Comparison of ENCODE assay signal across 12 cellular contexts in genomic region chr3:123521179-123521969, GRCh38.
DNase-seq lines count a peak whose midpoint lies in the region; ATAC-seq and TF ChIP-seq lines count a peak whose summit lies in the region.
"Had no signal": no experiment of that assay in that cellular context is flagged by ENCODE, and none has a peak within 500 bp of the region (broad histone marks: within the 10 kb centered on the region; RNA-seq: fewer than 3 reads in every experiment).

No MANE protein-coding gene starts in this region.

- intact Hi-C loops in right cardiac atrium (cut with DNase I) = no loop called here

- H3K4me3 ChIP-seq in AG04449 (ENCODE audit: low read depth, low read length) (no peak overlapping the region), DND-41 (ENCODE audit: low read depth in 1 of 2, low read length in 2 of 2) (no peak overlapping the region), right cardiac atrium (ENCODE audit: low read length) (no peak overlapping the region), H7 (ENCODE audit: insufficient read depth, low read depth, low read length) (no peak overlapping the region)
- H3K4me3 ChIP-seq: K562, smooth muscle cell had no signal

- peak; percentile 2 for DNase-seq in AG04449 (ENCODE audit: low read depth, low spot score)
- no peak for DNase-seq in DND-41
- DNase-seq in activated naive CD8-positive, alpha-beta T cell treated with anti-CD3 and anti-CD28 coated beads for 36 hours = no peak
- no peak for DNase-seq in right cardiac atrium
- DNase-seq in H7 = no peak
- DNase-seq in stimulated activated naive B cell treated with anti-CD40 and anti-IgM and Interleukin-4, amounts not matched to agents 10 μg/mL and 1 μg/mL and 100 μg/mL, for 72 hours = no peak
- DNase-seq: activated gamma-delta T cell, hippocampal formation had no signal

- H3K9me3 Mint-ChIP-seq in activated naive CD8-positive, alpha-beta T cell treated with anti-CD3 and anti-CD28 coated beads for 36 hours = no peaks in the 10 kb centered on the region
- H3K9me3 Mint-ChIP-seq in stimulated activated naive B cell treated with anti-CD40 and anti-IgM and Interleukin-4, amounts not matched to agents 10 μg/mL and 1 μg/mL and 100 μg/mL, for 72 hours = no peaks in the 10 kb centered on the region

- peaks cover 3% of the 10 kb centered on the region; the same call in 1 of the 2 replicates for H3K4me1 ChIP-seq in DND-41 (ENCODE audit: insufficient read depth, low read length)
- H3K4me1 ChIP-seq in right cardiac atrium (ENCODE audit: control insufficient read depth, insufficient read depth, low read length) = peaks cover 9% of the 10 kb centered on the region

- H3K36me3 ChIP-seq in DND-41 (ENCODE audit: insufficient read depth, low read length) = peaks cover 12% of the 10 kb centered on the region; the same call in 1 of the 2 replicates
- no peaks in the 10 kb centered on the region for H3K36me3 ChIP-seq in H7 (replicated peaks; ENCODE audit: control insufficient read depth, insufficient read depth, low read length)

- H3K27me3 ChIP-seq in DND-41 (ENCODE audit: insufficient read depth, low read length, poor library complexity) (no peaks in the 10 kb centered on the region), right cardiac atrium (ENCODE audit: control insufficient read depth, insufficient read depth) (no peaks in the 10 kb centered on the region), H7 (ENCODE audit: control insufficient read depth, insufficient read depth, low read length) (no peaks in the 10 kb centered on the region)

- ATAC-seq in DND-41 (ENCODE audit: insufficient read depth, low read depth) (peak; percentile 76), right cardiac atrium (peak; percentile 34 to 53), HG02642 (IDR thresholded peaks at IDR 0.05; ENCODE audit: poor library complexity, unreplicated experiment) (no peak), HG03108 (IDR thresholded peaks at IDR 0.05; ENCODE audit: unreplicated experiment) (no peak)
- no peak for ATAC-seq in stimulated activated naive B cell treated with anti-CD40 and anti-IgM and Interleukin-4, amounts not matched to agents 10 μg/mL and 1 μg/mL and 100 μg/mL, for 72 hours (replicated peaks)
- ATAC-seq: K562 had no signal

- 40% methylated on average over 3 of the region's 3 CpGs for WGBS in right cardiac atrium

- POLR2A ChIA-PET in AG04449 (lab: Yijun Ruan, JAX) = no interaction called here

- H3K27ac ChIP-seq in DND-41 (ENCODE audit: low read length) = no peak overlapping the region
- no peak overlapping the region for H3K27ac ChIP-seq in right cardiac atrium (ENCODE audit: low read length)

- H3K79me2 ChIP-seq in DND-41 (ENCODE audit: insufficient read depth, low read length) = no peaks in the 10 kb centered on the region

- CTCF ChIA-PET in AG04449 (lab: Yijun Ruan, JAX) = interaction anchor here (0.5 to 2.1 kb wide), 5 partner anchors 32 to 202 kb away, joined by 3 to 12 read pairs (median 3); no protein-coding TSS in a partner anchor

- H2AFZ ChIP-seq in DND-41 (ENCODE audit: low read depth, low read length) = no peak overlapping the region

- TF ChIP-seq CTCF in AG04449 (IDR thresholded peaks at IDR 0.05; ENCODE audit: insufficient read depth, low read length, missing control alignments) (no peak), DND-41 (IDR thresholded peaks at IDR 0.05; ENCODE audit: borderline replicate concordance, extremely low read depth, low read length, poor library complexity, severe bottlenecking) (no peak)

- H3K27me3 Mint-ChIP-seq in activated naive CD8-positive, alpha-beta T cell treated with anti-CD3 and anti-CD28 coated beads for 36 hours = no peaks in the 10 kb centered on the region
- no peaks in the 10 kb centered on the region for H3K27me3 Mint-ChIP-seq in stimulated activated naive B cell treated with anti-CD40 and anti-IgM and Interleukin-4, amounts not matched to agents 10 μg/mL and 1 μg/mL and 100 μg/mL, for 72 hours

- H3K4me2 ChIP-seq in DND-41 (ENCODE audit: insufficient read depth, low read length) = no peak overlapping the region
- H3K4me2 ChIP-seq: smooth muscle cell had no signal

- no peaks in the 10 kb centered on the region for H4K20me1 ChIP-seq in DND-41 (ENCODE audit: insufficient read depth, low read length)

- peaks cover 40% of the 10 kb centered on the region for H3K4me1 Mint-ChIP-seq in activated naive CD8-positive, alpha-beta T cell treated with anti-CD3 and anti-CD28 coated beads for 36 hours
- H3K4me1 Mint-ChIP-seq in stimulated activated naive B cell treated with anti-CD40 and anti-IgM and Interleukin-4, amounts not matched to agents 10 μg/mL and 1 μg/mL and 100 μg/mL, for 72 hours = peaks cover 33 to 63% of the 10 kb centered on the region in 2 donors

- no peak overlapping the region for H3K9ac ChIP-seq in DND-41 (ENCODE audit: low read depth, low read length)

- H3K4me3 Mint-ChIP-seq in activated naive CD8-positive, alpha-beta T cell treated with anti-CD3 and anti-CD28 coated beads for 36 hours = no peak overlapping the region
- no peak overlapping the region for H3K4me3 Mint-ChIP-seq in stimulated activated naive B cell treated with anti-CD40 and anti-IgM and Interleukin-4, amounts not matched to agents 10 μg/mL and 1 μg/mL and 100 μg/mL, for 72 hours

- H3K36me3 Mint-ChIP-seq in activated naive CD8-positive, alpha-beta T cell treated with anti-CD3 and anti-CD28 coated beads for 36 hours = peaks cover 11% of the 10 kb centered on the region
- H3K36me3 Mint-ChIP-seq in stimulated activated naive B cell treated with anti-CD40 and anti-IgM and Interleukin-4, amounts not matched to agents 10 μg/mL and 1 μg/mL and 100 μg/mL, for 72 hours = peaks cover 36 to 54% of the 10 kb centered on the region in 2 donors

- peak overlapping the region; percentile 14 for H3K27ac Mint-ChIP-seq in activated naive CD8-positive, alpha-beta T cell treated with anti-CD3 and anti-CD28 coated beads for 36 hours
- no peak overlapping the region for H3K27ac Mint-ChIP-seq in stimulated activated naive B cell treated with anti-CD40 and anti-IgM and Interleukin-4, amounts not matched to agents 10 μg/mL and 1 μg/mL and 100 μg/mL, for 72 hours

- H3K9me3 ChIP-seq in DND-41 (ENCODE audit: insufficient read depth, low read length, severe bottlenecking) (no peaks in the 10 kb centered on the region), right cardiac atrium (ENCODE audit: control insufficient read depth, low read length) (no peaks in the 10 kb centered on the region)

Comparison
In these comparisons a context has a peak if more than half of its experiments do, and no peak if none do; other contexts are left out.
1. ATAC-seq: peak in DND-41 (single experiment) and right cardiac atrium (2 of 2); none in stimulated activated naive B cell treated with anti-CD40 and anti-IgM and Interleukin-4, amounts not matched to agents 10 μg/mL and 1 μg/mL and 100 μg/mL, for 72 hours (0 of 2), HG02642 (single experiment) and HG03108 (single experiment).